Comparison of ENCODE assay signal across 27 cellular contexts in genomic region chr6:22302828-22303227, GRCh38. TPM values are rescaled to one million over a fixed set of nuclear protein-coding genes. Genes with fewer than 3 reads are reported as not detected.
DNase-seq lines count a peak whose midpoint lies in the region; ATAC-seq, FAIRE-seq and TF ChIP-seq lines count a peak whose summit lies in the region.
"Had no signal": no experiment of that assay in that cellular context is flagged by ENCODE, and none has a peak within 500 bp of the region (broad histone marks: within the 10 kb centered on the region; RNA-seq: fewer than 3 reads in every experiment).

No MANE protein-coding gene starts in this region.

- peak; percentile 92 to 97 for ATAC-seq in stimulated activated naive B cell treated with anti-CD40 and anti-IgM and Interleukin-4, amounts not matched to agents 10 μg/mL and 1 μg/mL and 100 μg/mL, for 72 hours (replicated peaks)
- no peak for ATAC-seq in HG03095 (IDR thresholded peaks at IDR 0.05; ENCODE audit: unreplicated experiment)
- ATAC-seq: activated naive CD8-positive, alpha-beta T cell treated with anti-CD3 and anti-CD28 coated beads, Interleukin-2, amount 50 U/mL, for 24 hours; gastroesophageal sphincter had no signal

- TF ChIP-seq POLR2A in NB4 (IDR thresholded peaks at IDR 0.05; ENCODE audit: extremely low read depth, insufficient read length): no peak
- no peak for TF ChIP-seq POLR2A in GM12891 (IDR thresholded peaks at IDR 0.05; ENCODE audit: low read depth, low read length)

- no peak overlapping the region for H3K4me3 ChIP-seq in NB4 (ENCODE audit: low read depth, low read length)
- no peak overlapping the region for H3K4me3 ChIP-seq in fibroblast of mammary gland (ENCODE audit: control insufficient read depth, low read depth, low read length)
- H3K4me3 ChIP-seq: gastroesophageal sphincter, Peyer's patch, smooth muscle cell, tibial artery had no signal

- no peak overlapping the region for H3K27ac Mint-ChIP-seq in stimulated activated naive B cell treated with anti-CD40 and anti-IgM and Interleukin-4, amounts not matched to agents 10 μg/mL and 1 μg/mL and 100 μg/mL, for 72 hours
- H3K27ac Mint-ChIP-seq: activated CD4-positive, alpha-beta memory T cell treated with anti-CD3 and anti-CD28 coated beads, Interleukin-2, amount 10 ng/mL, durations not matched to agents 7 days and 5 days; activated naive CD8-positive, alpha-beta T cell treated with anti-CD3 and anti-CD28 coated beads, Interleukin-2, amount 50 U/mL, for 24 hours; brain had no signal

- H3K4me1 Mint-ChIP-seq in stimulated activated naive B cell treated with anti-CD40 and anti-IgM and Interleukin-4, amounts not matched to agents 10 μg/mL and 1 μg/mL and 100 μg/mL, for 72 hours: peaks cover 6 to 15% of the 10 kb centered on the region in 2 donors
- H3K4me1 Mint-ChIP-seq: activated CD4-positive, alpha-beta memory T cell treated with anti-CD3 and anti-CD28 coated beads, Interleukin-2, amount 10 ng/mL, durations not matched to agents 7 days and 5 days had no signal

- DNase-seq in NCI-H2171 treated with DMSO at 0.1 percent for 48 hours (lab: John Stamatoyannopoulos, UW): peak; percentile 24
- no peak for DNase-seq in NCI-H2171 (lab: John Stamatoyannopoulos, UW)
- DNase-seq in NB4 (ENCODE audit: low read depth): peak; percentile 56
- peak; percentile 15 for DNase-seq in fibroblast of mammary gland (ENCODE audit: low read depth)
- DNase-seq in stimulated activated naive B cell treated with anti-CD40 and anti-IgM and Interleukin-4, amounts not matched to agents 10 μg/mL and 1 μg/mL and 100 μg/mL, for 72 hours: peak; percentile 27
- no peak for DNase-seq in GM12891 (ENCODE audit: insufficient read length, low spot score)
- DNase-seq in GOT3 (lab: John Stamatoyannopoulos, UW): no peak
- DNase-seq: 8988T; activated CD4-positive, alpha-beta memory T cell treated with anti-CD3 and anti-CD28 coated beads, Interleukin-2, amount 10 ng/mL, durations not matched to agents 7 days and 5 days; activated CD4-positive, CD25-positive, alpha-beta regulatory T cell; activated gamma-delta T cell; activated naive CD8-positive, alpha-beta T cell treated with anti-CD3 and anti-CD28 coated beads, Interleukin-2, amount 50 U/mL, for 24 hours; AML-193; effector CD8-positive, alpha-beta T cell; hypothalamus; NCI-H1048; NCI-H1930; NCI-H82; Peyer's patch; stimulated activated naive CD4-positive, alpha-beta T cell treated with Interleukin-2 at 50 U/mL for 16 hours; tibial artery had no signal

- no peaks in the 10 kb centered on the region for H3K9me3 Mint-ChIP-seq in stimulated activated naive B cell treated with anti-CD40 and anti-IgM and Interleukin-4, amounts not matched to agents 10 μg/mL and 1 μg/mL and 100 μg/mL, for 72 hours
- H3K9me3 Mint-ChIP-seq: activated naive CD8-positive, alpha-beta T cell treated with anti-CD3 and anti-CD28 coated beads, Interleukin-2, amount 50 U/mL, for 24 hours had no signal

- H3K36me3 Mint-ChIP-seq in stimulated activated naive B cell treated with anti-CD40 and anti-IgM and Interleukin-4, amounts not matched to agents 10 μg/mL and 1 μg/mL and 100 μg/mL, for 72 hours: no peaks in the 10 kb centered on the region
- H3K36me3 Mint-ChIP-seq: brain had no signal

- H3K4me3 Mint-ChIP-seq in stimulated activated naive B cell treated with anti-CD40 and anti-IgM and Interleukin-4, amounts not matched to agents 10 μg/mL and 1 μg/mL and 100 μg/mL, for 72 hours: no peak overlapping the region
- H3K4me3 Mint-ChIP-seq: activated CD4-positive, alpha-beta memory T cell treated with anti-CD3 and anti-CD28 coated beads, Interleukin-2, amount 10 ng/mL, durations not matched to agents 7 days and 5 days; activated naive CD8-positive, alpha-beta T cell treated with anti-CD3 and anti-CD28 coated beads, Interleukin-2, amount 50 U/mL, for 24 hours; brain had no signal

- no peaks in the 10 kb centered on the region for H3K27me3 Mint-ChIP-seq in stimulated activated naive B cell treated with anti-CD40 and anti-IgM and Interleukin-4, amounts not matched to agents 10 μg/mL and 1 μg/mL and 100 μg/mL, for 72 hours
- H3K27me3 Mint-ChIP-seq: activated CD4-positive, alpha-beta memory T cell treated with anti-CD3 and anti-CD28 coated beads, Interleukin-2, amount 10 ng/mL, durations not matched to agents 7 days and 5 days; activated naive CD8-positive, alpha-beta T cell treated with anti-CD3 and anti-CD28 coated beads, Interleukin-2, amount 50 U/mL, for 24 hours; brain had no signal

- no peak for TF ChIP-seq CTCF in NB4 (IDR thresholded peaks at IDR 0.05; ENCODE audit: low read depth, low read length)
- TF ChIP-seq CTCF in fibroblast of mammary gland (conservative IDR thresholded peaks at IDR 0.05; ENCODE audit: control insufficient read depth, insufficient read depth, low read depth, low read length): no peak

- FAIRE-seq in GM12891 (lab: Jason Lieb, UNC): no peak
- FAIRE-seq: islet of Langerhans had no signal

TF ChIP-seq in GM12891, 5 proteins besides CTCF, POLR2A, EP300 and RAD21:
- TF ChIP-seq SPI1 (IDR thresholded peaks at IDR 0.05; ENCODE audit: low read depth, low read length) (no peak), PAX5 (IDR thresholded peaks at IDR 0.05; ENCODE audit: insufficient read depth, low read length, severe bottlenecking) (no peak), POU2F2 (IDR thresholded peaks at IDR 0.05; ENCODE audit: low read depth, low read length) (no peak), TAF1 (IDR thresholded peaks at IDR 0.05; ENCODE audit: low read depth, low read length) (no peak)

RNA-seq across cellular contexts. Expression of gene PRL, which starts 6.0 kb away (rescaled TPM):
- not detected for polyA plus RNA-seq in GM12891 (2012; ENCODE audit: low read depth, missing spikeins)
- polyA plus RNA-seq: esophagus had no signal

Comparison
In these comparisons a context has a peak if more than half of its experiments do, and no peak if none do; other contexts are left out.
1. DNase-seq: peak in NCI-H2171 treated with DMSO at 0.1 percent for 48 hours (single experiment), NB4 (single experiment), fibroblast of mammary gland (single experiment) and stimulated activated naive B cell treated with anti-CD40 and anti-IgM and Interleukin-4, amounts not matched to agents 10 μg/mL and 1 μg/mL and 100 μg/mL, for 72 hours (single experiment); none in NCI-H2171 (single experiment), GM12891 (single experiment) and GOT3 (single experiment).